10 cellular contexts compared by ENCODE assay signal in genomic region chr17:48056246-48056745, GRCh38. TPM values are rescaled to one million over a fixed set of nuclear protein-coding genes. Genes with fewer than 3 reads are reported as not detected.
DNase-seq lines count a peak whose midpoint lies in the region; ATAC-seq, FAIRE-seq and TF ChIP-seq lines count a peak whose summit lies in the region.
"Had no signal": no experiment of that assay in that cellular context is flagged by ENCODE, and none has a peak within 500 bp of the region (broad histone marks: within the 10 kb centered on the region; RNA-seq: fewer than 3 reads in every experiment).

No MANE protein-coding gene starts in this region.

- in situ Hi-C loops in GM12878 (cut with MboI), result no loop called here

- H3K79me2 ChIP-seq in GM12878 (ENCODE audit: control insufficient read depth, insufficient read depth, low read length), result peaks cover 68% of the 10 kb centered on the region

- RAD21 ChIA-PET in GM12878 (lab: Charles Lee; ENCODE audit: unreplicated experiment), result interaction anchor here (0.8 to 5.7 kb wide), 5 partner anchors 12 to 56 kb away, joined by 3 to 32 read pairs (median 3); no protein-coding TSS in a partner anchor

- no peaks in the 10 kb centered on the region for H3K27me3 Mint-ChIP-seq in naive thymus-derived CD8-positive, alpha-beta T cell

- H3K9me3 Mint-ChIP-seq in naive thymus-derived CD8-positive, alpha-beta T cell, result no peaks in the 10 kb centered on the region

- peak overlapping the region in 1 of 10 experiments; percentile 20; a peak in 2 of 20 replicates for H3K4me3 ChIP-seq in BLaER1 treated with 17β-estradiol and CSF1 and Interleukin-3, amounts not matched to agents 10 nM and 100 nM
- H3K4me3 ChIP-seq in HUES6 (ENCODE audit: low read depth, low read length), result peak overlapping the region; percentile 79
- H3K4me3 ChIP-seq in GM12878, result peak overlapping the region; percentile 64
- H3K4me3 ChIP-seq in mucosa of descending colon, result no peak overlapping the region

- H3K27me3 ChIP-seq in BLaER1 treated with 17β-estradiol and CSF1 and Interleukin-3, amounts not matched to agents 10 nM and 100 nM, result no peaks in the 10 kb centered on the region
- no peaks in the 10 kb centered on the region for H3K27me3 ChIP-seq in HUES6 (ENCODE audit: control insufficient read depth, insufficient read depth, low read length)
- no peaks in the 10 kb centered on the region for H3K27me3 ChIP-seq in GM12878 (replicated peaks in 1 of 2; ENCODE audit: control insufficient read depth in 2 of 2, insufficient read depth in 2 of 2, low read length in 1 of 2)

- POLR2A ChIA-PET in GM12878 (lab: Charles Lee), result interaction anchor here (0.5 to 3.3 kb wide), 8 partner anchors 10 to 56 kb away, joined by 3 to 18 read pairs (median 6); partner anchors contain the start of gene SNX11
- POLR2A ChIA-PET in naive thymus-derived CD8-positive, alpha-beta T cell (lab: Charles Lee), result no interaction called here

- CTCF ChIA-PET in GM12878 (lab: Yijun Ruan, JAX), result interaction anchor here (0.8 to 7.2 kb wide), 8 partner anchors 10 to 55 kb away, joined by 3 to 43 read pairs (median 11); no protein-coding TSS in a partner anchor

- no peak for TF ChIP-seq EP300 in GM12878 (IDR thresholded peaks at IDR 0.05; ENCODE audit: borderline replicate concordance in 1 of 2, control insufficient read depth in 1 of 2, low read depth in 2 of 2, low read length in 2 of 2)

- peaks cover 81 to 98% (median 96%) of the 10 kb centered on the region in 11 experiments for H4K20me1 ChIP-seq in BLaER1 treated with 17β-estradiol and CSF1 and Interleukin-3, amounts not matched to agents 10 nM and 100 nM
- peaks cover 5% of the 10 kb centered on the region; the same call in 1 of the 2 replicates for H4K20me1 ChIP-seq in GM12878 (ENCODE audit: control insufficient read depth, insufficient read depth)

- WGBS in GM12878 (ENCODE audit: insufficient coverage, insufficient replicate concordance, low lambda C conversion rate, missing lambda C conversion rate), result 93% methylated on average over 10 of the region's 10 CpGs

- no peak for DNase-seq in GM12878 (ENCODE audit: low read depth, low spot score)
- DNase-seq in naive thymus-derived CD8-positive, alpha-beta T cell, result no peak
- no peak for DNase-seq in mucosa of descending colon
- DNase-seq in HCEC 1CT, result no peak
- DNase-seq in hepatic stellate cell (ENCODE audit: low spot score), result no peak
- DNase-seq: cerebellar nuclear complex, Kasumi-1 had no signal

- FAIRE-seq in GM12878 (lab: Jason Lieb, UNC), result no peak

- TF ChIP-seq CTCF in GM12878 (IDR thresholded peaks at IDR 0.05 in 2 of 3, conservative IDR thresholded peaks at IDR 0.05 in 1 of 3; ENCODE audit: control insufficient read depth in 2 of 3, extremely low read depth in 1 of 3, insufficient read depth in 1 of 3, low read depth in 3 of 3, low read length in 3 of 3), result no peak
- TF ChIP-seq CTCF in mucosa of descending colon (IDR thresholded peaks at IDR 0.05), result no peak

- H3K4me1 ChIP-seq in BLaER1 treated with 17β-estradiol and CSF1 and Interleukin-3, amounts not matched to agents 10 nM and 100 nM, result peaks cover 43 to 85% (median 50%) of the 10 kb centered on the region in 10 experiments
- H3K4me1 ChIP-seq in HUES6 (ENCODE audit: control insufficient read depth, insufficient read depth, low read length), result peaks cover 47% of the 10 kb centered on the region
- peaks cover 24% of the 10 kb centered on the region for H3K4me1 ChIP-seq in GM12878 (ENCODE audit: control insufficient read depth, insufficient read depth, low read length)
- H3K4me1 ChIP-seq in mucosa of descending colon (ENCODE audit: low read depth), result peaks cover 37% of the 10 kb centered on the region

- BruUV-seq in GM12878 (replicated peaks; lab: Mats Ljungman, UMichigan), result no TSS peak

- no peaks in the 10 kb centered on the region for H3K9me3 ChIP-seq in BLaER1 treated with 17β-estradiol and CSF1 and Interleukin-3, amounts not matched to agents 10 nM and 100 nM (replicated peaks in 1 of 11)
- no peaks in the 10 kb centered on the region for H3K9me3 ChIP-seq in HUES6 (ENCODE audit: control insufficient read depth, insufficient read depth, low read depth, low read length)
- H3K9me3 ChIP-seq in GM12878 (replicated peaks; ENCODE audit: control insufficient read depth, insufficient read depth, low read length), result no peaks in the 10 kb centered on the region
- H3K9me3 ChIP-seq in mucosa of descending colon, result no peaks in the 10 kb centered on the region

- H3K36me3 ChIP-seq in BLaER1 treated with 17β-estradiol and CSF1 and Interleukin-3, amounts not matched to agents 10 nM and 100 nM, result peaks cover 86 to 98% (median 94%) of the 10 kb centered on the region in 11 experiments
- peaks cover 68% of the 10 kb centered on the region for H3K36me3 ChIP-seq in HUES6 (ENCODE audit: control insufficient read depth, insufficient read depth, low read length)
- H3K36me3 ChIP-seq in GM12878 (ENCODE audit: control insufficient read depth in 2 of 2, insufficient read depth in 2 of 2, low read length in 1 of 2), result peaks cover 44 to 48% of the 10 kb centered on the region in 2 experiments
- peaks cover 11% of the 10 kb centered on the region for H3K36me3 ChIP-seq in mucosa of descending colon (ENCODE audit: low read depth)

- H3K4me1 Mint-ChIP-seq in naive thymus-derived CD8-positive, alpha-beta T cell, result peaks cover 24 to 47% (median 42%) of the 10 kb centered on the region in 4 donors

- intact Hi-C loops in GM12878 (cut with micrococcal nuclease; ENCODE audit: unreplicated experiment), result no loop called here
- intact Hi-C loops in mucosa of descending colon (cut with DNase I, micrococcal nuclease), result no loop called here

- H2AFZ ChIP-seq in GM12878 (ENCODE audit: control insufficient read depth, low read depth, low read length), result no peak overlapping the region

- H3K4me3 Mint-ChIP-seq in naive thymus-derived CD8-positive, alpha-beta T cell, result no peak overlapping the region

- 0 out of 2 replicates have a peak, but pooled peaks have one; percentile 2 for TF ChIP-seq POLR2A in GM12878 (IDR thresholded peaks at IDR 0.05; ENCODE audit: low read depth, low read length)

- H3K4me2 ChIP-seq in BLaER1 treated with 17β-estradiol and CSF1 and Interleukin-3, amounts not matched to agents 10 nM and 100 nM, result peak overlapping the region in 8 of 11 experiments; percentile 30 to 96 (median 76); a peak in 17 of 22 replicates
- H3K4me2 ChIP-seq in GM12878 (ENCODE audit: control insufficient read depth, insufficient read depth), result peak overlapping the region; percentile 91

- no peak for TF ChIP-seq RAD21 in GM12878 (IDR thresholded peaks at IDR 0.05; ENCODE audit: insufficient read depth, low read depth, low read length)

- H3K9ac ChIP-seq in BLaER1 treated with 17β-estradiol and CSF1 and Interleukin-3, amounts not matched to agents 10 nM and 100 nM, result peak overlapping the region in 10 of 11 experiments; percentile 6 to 76 (median 42); a peak in 11 of 22 replicates
- H3K9ac ChIP-seq in HUES6 (ENCODE audit: low read length) (peak overlapping the region; percentile 86), GM12878 (ENCODE audit: control insufficient read depth, insufficient read depth, low read length) (peak overlapping the region; percentile 66)

- peaks cover 5 to 79% (median 12%) of the 10 kb centered on the region in 3 donors for H3K36me3 Mint-ChIP-seq in naive thymus-derived CD8-positive, alpha-beta T cell

- H3K27ac ChIP-seq in BLaER1 treated with 17β-estradiol and CSF1 and Interleukin-3, amounts not matched to agents 10 nM and 100 nM, result peak overlapping the region; percentile 18 to 81 (median 53); a peak in 18 of 22 replicates
- H3K27ac ChIP-seq in HUES6 (ENCODE audit: low read depth, low read length), result peak overlapping the region; percentile 97
- peak overlapping the region; percentile 68 for H3K27ac ChIP-seq in GM12878 (ENCODE audit: control insufficient read depth, insufficient read depth)

- ATAC-seq in GM12878 (no peak), mucosa of descending colon (no peak), HG02763 (IDR thresholded peaks at IDR 0.05; ENCODE audit: unreplicated experiment) (no peak)
- no peak for ATAC-seq in naive thymus-derived CD8-positive, alpha-beta T cell

- peak overlapping the region in 7 of 10 donors; percentile 9 to 77 (median 57) for H3K27ac Mint-ChIP-seq in naive thymus-derived CD8-positive, alpha-beta T cell

- SMC1A ChIA-PET in GM12878 (lab: Charles Lee; ENCODE audit: uncharacterized antibody, unreplicated experiment), result interaction anchor here (0.8 to 3.9 kb wide), 10 partner anchors 9 to 86 kb away, joined by 3 to 15 read pairs (median 4); no protein-coding TSS in a partner anchor

RNA-seq across cellular contexts. Expression of gene NFE2L1, which starts 8.1 kb away (rescaled TPM):
- total RNA-seq in GM12878 (2013; cell fraction: nucleolus; rRNA removed), result 68.6 and 83.4 TPM in 2 replicates
- 16.5 and 16.8 TPM in 2 replicates for total RNA-seq in GM12878 (2014; rRNA removed)
- total RNA-seq in GM12878 (2014; rRNA removed; fragmentation: Illumina TruSeq; extraction: Trizol), result 36.2 and 39.9 TPM in 2 replicates
- 62.3 and 72.8 TPM in 2 replicates for total RNA-seq in GM12878 (2021)
- polyA plus RNA-seq in GM12878 (2011; ENCODE audit: low read depth), result 52.9 TPM
- 84.5 and 104 TPM in 2 replicates for polyA plus RNA-seq in GM12878 (2011; rRNA removed)
- 78.3 and 81.2 TPM in 2 replicates for polyA plus RNA-seq in GM12878 (2011; cell fraction: cytosol; rRNA removed)
- polyA plus RNA-seq in GM12878 (2011; cell fraction: nucleus; rRNA removed), result 72.4 and 101 TPM in 2 replicates
- polyA plus RNA-seq in GM12878 (2012), result 70.1 and 111 TPM in 2 replicates
- polyA plus RNA-seq in GM12878 (2014; fragmentation: Illumina TruSeq; extraction: Trizol), result 60.5 and 63.8 TPM in 2 replicates
- polyA plus RNA-seq in GM12878 (2014; fragmentation: Nextera tagmentation; extraction: Ambion mirVana), result 1 to 10 TPM; 3.8 to 4.1 TPM
- 44.7 and 48.6 TPM in 2 replicates for polyA plus RNA-seq in GM12878 (2014; rRNA removed)
- polyA plus RNA-seq in GM12878 (2016; fragmentation: Nextera tagmentation; extraction: Ambion mirVana), result 10 to 100 TPM; 11.1 to 11.5 TPM
- 71.0 and 98.3 TPM in 2 replicates for polyA minus RNA-seq in GM12878 (2011; rRNA and poly(A)+ RNA removed)
- 30.1 and 32.1 TPM in 2 replicates for polyA minus RNA-seq in GM12878 (2011; cell fraction: cytosol; rRNA and poly(A)+ RNA removed)
- 22.1 and 37.8 TPM in 2 replicates for polyA minus RNA-seq in GM12878 (2011; cell fraction: nucleus; rRNA and poly(A)+ RNA removed)
- total RNA-seq in naive thymus-derived CD8-positive, alpha-beta T cell, result 10 to 100 TPM; 45.5 to 50.4 TPM
- 10 to 100 TPM in 1 of 3 donors, 1 to 10 TPM in 2; 5.0 to 14.2 (median 7.2) TPM for polyA plus RNA-seq in naive thymus-derived CD8-positive, alpha-beta T cell
- 100 to 1,000 TPM; 182 to 275 (median 247) TPM for total RNA-seq in mucosa of descending colon

RNA-seq across cellular contexts. Expression of gene COPZ2, which starts 18.7 kb away (rescaled TPM):
- total RNA-seq in GM12878 (2013; cell fraction: nucleolus; rRNA removed), result 0.86 TPM in 1 of 2 replicates, not detected in the other
- total RNA-seq in GM12878 (2014; rRNA removed) (0.93 and 1.6 TPM in 2 replicates), GM12878 (2014; rRNA removed; fragmentation: Illumina TruSeq; extraction: Trizol) (2.3 and 2.7 TPM in 2 replicates), GM12878 (2021) (3.6 and 4.3 TPM in 2 replicates), mucosa of descending colon (10 to 100 TPM in 2 of 3 donors, 1 to 10 TPM in 1; 3.9 to 43.3 (median 14.3) TPM)
- 2.1 TPM for polyA plus RNA-seq in GM12878 (2011; ENCODE audit: low read depth)
- polyA plus RNA-seq in GM12878 (2011; rRNA removed) (0.20 and 0.27 TPM in 2 replicates), GM12878 (2014; fragmentation: Illumina TruSeq; extraction: Trizol) (1.8 and 3.3 TPM in 2 replicates), GM12878 (2014; fragmentation: Nextera tagmentation; extraction: Ambion mirVana) (1 to 10 TPM; 2.5 to 2.9 TPM), GM12878 (2014; rRNA removed) (2.7 and 3.1 TPM in 2 replicates), GM12878 (2016; fragmentation: Nextera tagmentation; extraction: Ambion mirVana) (1 to 10 TPM; 2.0 to 3.2 TPM)
- 0.12 and 0.40 TPM in 2 replicates for polyA plus RNA-seq in GM12878 (2011; cell fraction: cytosol; rRNA removed)
- 0.22 and 0.48 TPM in 2 replicates for polyA plus RNA-seq in GM12878 (2011; cell fraction: nucleus; rRNA removed)
- 3.1 and 4.2 TPM in 2 replicates for polyA plus RNA-seq in GM12878 (2012)
- not detected in 2 replicates for polyA minus RNA-seq in GM12878 (2011; rRNA and poly(A)+ RNA removed)
- polyA minus RNA-seq in GM12878 (2011; cell fraction: cytosol; rRNA and poly(A)+ RNA removed), result not detected in 2 replicates
- polyA minus RNA-seq in GM12878 (2011; cell fraction: nucleus; rRNA and poly(A)+ RNA removed), result not detected in 2 replicates
- 1 to 10 TPM; 1.2 to 2.4 TPM for total RNA-seq in naive thymus-derived CD8-positive, alpha-beta T cell
- 1 to 10 TPM in 2 of 3 donors, under 1 TPM in 1; 0.84 to 7.1 (median 1.6) TPM for polyA plus RNA-seq in naive thymus-derived CD8-positive, alpha-beta T cell

RNA-seq across cellular contexts. Expression of gene CBX1, which starts 45.0 kb away (rescaled TPM):
- total RNA-seq in GM12878 (2013; cell fraction: nucleolus; rRNA removed), result 12.3 and 13.8 TPM in 2 replicates
- total RNA-seq in GM12878 (2014; rRNA removed) (46.1 and 48.2 TPM in 2 replicates), GM12878 (2014; rRNA removed; fragmentation: Illumina TruSeq; extraction: Trizol) (76.7 and 76.9 TPM in 2 replicates), GM12878 (2021) (55.6 and 57.2 TPM in 2 replicates), mucosa of descending colon (10 to 100 TPM; 27.5 to 45.3 (median 28.8) TPM)
- 43.2 TPM for polyA plus RNA-seq in GM12878 (2011; ENCODE audit: low read depth)
- polyA plus RNA-seq in GM12878 (2011; rRNA removed) (39.3 and 52.5 TPM in 2 replicates), GM12878 (2014; fragmentation: Illumina TruSeq; extraction: Trizol) (99.2 and 133 TPM in 2 replicates), GM12878 (2014; fragmentation: Nextera tagmentation; extraction: Ambion mirVana) (10 to 100 TPM; 11.8 to 20.3 TPM), GM12878 (2014; rRNA removed) (43.4 and 45.4 TPM in 2 replicates), GM12878 (2016; fragmentation: Nextera tagmentation; extraction: Ambion mirVana) (10 to 100 TPM; 36.6 to 41.6 TPM)
- 22.2 and 24.0 TPM in 2 replicates for polyA plus RNA-seq in GM12878 (2011; cell fraction: cytosol; rRNA removed)
- polyA plus RNA-seq in GM12878 (2011; cell fraction: nucleus; rRNA removed), result 11.3 and 14.8 TPM in 2 replicates
- polyA plus RNA-seq in GM12878 (2012), result 52.7 and 64.5 TPM in 2 replicates
- 13.1 TPM in 2 replicates for polyA minus RNA-seq in GM12878 (2011; rRNA and poly(A)+ RNA removed)
- 10.4 and 11.5 TPM in 2 replicates for polyA minus RNA-seq in GM12878 (2011; cell fraction: cytosol; rRNA and poly(A)+ RNA removed)
- polyA minus RNA-seq in GM12878 (2011; cell fraction: nucleus; rRNA and poly(A)+ RNA removed), result 3.0 and 5.5 TPM in 2 replicates
- total RNA-seq in naive thymus-derived CD8-positive, alpha-beta T cell, result 10 to 100 TPM; 33.6 to 34.6 TPM
- 10 to 100 TPM; 20.8 to 24.4 (median 24.3) TPM for polyA plus RNA-seq in naive thymus-derived CD8-positive, alpha-beta T cell

RNA-seq across cellular contexts. Expression of gene SNX11, which starts 51.3 kb away (rescaled TPM):
- 99.3 and 112 TPM in 2 replicates for total RNA-seq in GM12878 (2013; cell fraction: nucleolus; rRNA removed)
- total RNA-seq in GM12878 (2014; rRNA removed) (63.7 and 69.0 TPM in 2 replicates), GM12878 (2014; rRNA removed; fragmentation: Illumina TruSeq; extraction: Trizol) (62.3 and 63.1 TPM in 2 replicates), GM12878 (2021) (60.8 and 63.4 TPM in 2 replicates), mucosa of descending colon (10 to 100 TPM; 25.4 to 26.5 (median 25.4) TPM)
- polyA plus RNA-seq in GM12878 (2011; ENCODE audit: low read depth), result 61.3 TPM
- polyA plus RNA-seq in GM12878 (2011; rRNA removed) (116 and 127 TPM in 2 replicates), GM12878 (2014; fragmentation: Illumina TruSeq; extraction: Trizol) (66.0 and 77.8 TPM in 2 replicates), GM12878 (2014; fragmentation: Nextera tagmentation; extraction: Ambion mirVana) (10 to 100 TPM; 61.3 to 75.6 TPM), GM12878 (2014; rRNA removed) (60.9 and 64.2 TPM in 2 replicates), GM12878 (2016; fragmentation: Nextera tagmentation; extraction: Ambion mirVana) (10 to 100 TPM; 34.2 to 39.9 TPM)
- 107 and 138 TPM in 2 replicates for polyA plus RNA-seq in GM12878 (2011; cell fraction: cytosol; rRNA removed)
- 75.2 and 94.2 TPM in 2 replicates for polyA plus RNA-seq in GM12878 (2011; cell fraction: nucleus; rRNA removed)
- 52.4 and 59.0 TPM in 2 replicates for polyA plus RNA-seq in GM12878 (2012)
- polyA minus RNA-seq in GM12878 (2011; rRNA and poly(A)+ RNA removed), result 92.8 and 107 TPM in 2 replicates
- 31.8 and 40.1 TPM in 2 replicates for polyA minus RNA-seq in GM12878 (2011; cell fraction: cytosol; rRNA and poly(A)+ RNA removed)
- polyA minus RNA-seq in GM12878 (2011; cell fraction: nucleus; rRNA and poly(A)+ RNA removed), result 31.7 and 39.3 TPM in 2 replicates
- total RNA-seq in naive thymus-derived CD8-positive, alpha-beta T cell, result 10 to 100 TPM; 19.5 to 20.9 TPM
- polyA plus RNA-seq in naive thymus-derived CD8-positive, alpha-beta T cell, result 10 to 100 TPM; 18.8 to 28.3 (median 25.6) TPM
